8 cellular contexts compared by ENCODE assay signal in the genomic region with DNA sequence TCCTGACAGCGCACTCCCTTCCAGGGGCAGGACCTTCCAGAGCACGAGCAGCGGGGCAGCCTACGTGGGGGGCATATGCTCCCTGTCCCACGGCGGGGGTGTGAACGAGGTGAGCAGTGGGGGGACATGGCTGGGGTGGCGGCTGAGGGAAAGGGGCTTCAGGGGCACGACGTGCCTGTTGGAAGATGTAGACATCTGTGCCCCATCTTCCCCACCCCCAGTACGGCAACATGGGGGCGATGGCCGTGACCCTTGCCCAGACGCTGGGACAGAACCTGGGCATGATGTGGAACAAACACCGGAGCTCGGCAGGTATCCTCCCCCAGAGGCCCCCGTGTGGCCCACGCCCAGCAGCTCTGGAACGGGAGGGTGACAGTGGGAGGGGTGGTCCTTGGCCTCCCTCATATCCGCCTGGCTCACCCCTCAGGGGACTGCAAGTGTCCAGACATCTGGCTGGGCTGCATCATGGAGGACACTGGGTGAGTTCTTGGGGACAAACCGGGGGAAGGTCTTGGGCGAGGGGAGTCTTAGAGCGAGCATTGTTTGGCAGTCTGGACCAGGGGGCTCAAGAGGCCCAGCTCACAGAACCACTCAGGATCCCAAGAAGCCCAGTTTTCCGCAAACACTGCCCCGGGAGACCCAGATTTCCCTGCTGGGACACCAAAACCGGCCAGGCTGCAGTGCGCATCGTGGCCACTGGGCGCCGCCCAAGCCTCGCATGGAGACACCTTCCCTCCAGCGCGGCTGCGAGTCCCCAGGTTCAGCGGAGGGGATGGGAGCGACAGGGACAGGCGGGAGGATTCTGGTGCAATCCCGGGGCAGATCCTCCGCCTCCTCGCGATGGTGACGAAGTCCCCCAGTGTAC. TPM values are rescaled to one million over a fixed set of nuclear protein-coding genes. Genes with fewer than 3 reads are reported as not detected.
DNase-seq lines count a peak whose midpoint lies in the region; ATAC-seq and TF ChIP-seq lines count a peak whose summit lies in the region.

No MANE protein-coding gene starts in this region.

- H3K9ac ChIP-seq in HUES48 (ENCODE audit: low read depth, low read length) (peak overlapping the region; percentile 26; the same call in 1 of the 2 replicates), endodermal cell (ENCODE audit: extremely low read depth, low read length, poor library complexity, severe bottlenecking) (no peak overlapping the region)

- DNase-seq in NOMO-1 treated with DMSO at 0.1 percent for 48 hours (lab: John Stamatoyannopoulos, UW; ENCODE audit: unreplicated experiment) (peak; percentile 68), endodermal cell (peak; percentile 100)
- peak; percentile 72 to 97 (median 84) for DNase-seq in activated CD8-positive, alpha-beta memory T cell treated with anti-CD3 and anti-CD28 coated beads for 48 hours (ENCODE audit: low read depth in 2 of 3, low spot score in 2 of 3)
- DNase-seq in stimulated activated CD8-positive, alpha-beta memory T cell treated with anti-CD3 and anti-CD28 coated beads, Interleukin-15, amount 100 ng/mL, for 1 hour (ENCODE audit: low read depth): peak; percentile 82

- peak overlapping the region; percentile 67 for H3K4me3 ChIP-seq in HUES48 (ENCODE audit: low read depth, low read length)
- peak overlapping the region; percentile 77 for H3K4me3 ChIP-seq in endodermal cell (ENCODE audit: low read length)
- H3K4me3 ChIP-seq in mesodermal cell (ENCODE audit: extremely low read depth, insufficient read depth, low read length, poor library complexity, severe bottlenecking): peak overlapping the region; percentile 51

- H3K4me1 ChIP-seq in HUES48 (ENCODE audit: control insufficient read depth, insufficient read depth, low read length): peaks cover 10% of the 10 kb centered on the region; the same call in 1 of the 2 replicates
- H3K4me1 ChIP-seq in endodermal cell (ENCODE audit: control insufficient read depth, insufficient read depth, low read length): peaks cover 4% of the 10 kb centered on the region
- H3K4me1 ChIP-seq in mesodermal cell (ENCODE audit: control insufficient read depth, insufficient read depth, low read length, poor library complexity, severe bottlenecking): no peaks in the 10 kb centered on the region

- peak overlapping the region; percentile 6 for H3K27ac ChIP-seq in HUES48 (ENCODE audit: low read depth, low read length)
- no peak overlapping the region for H3K27ac ChIP-seq in endodermal cell (ENCODE audit: low read depth, low read length)
- H3K27ac ChIP-seq in mesodermal cell (ENCODE audit: low read depth, low read length, severe bottlenecking): no peak overlapping the region

- TF ChIP-seq CTCF in GM12801 (IDR thresholded peaks at IDR 0.05; ENCODE audit: extremely low read depth, insufficient read length): peak; percentile 78
- TF ChIP-seq CTCF in endodermal cell (conservative IDR thresholded peaks at IDR 0.05): peak; percentile 96

- H3K27me3 ChIP-seq in HUES48 (ENCODE audit: control insufficient read depth, insufficient read depth, low read length): peaks cover 20% of the 10 kb centered on the region
- H3K27me3 ChIP-seq in endodermal cell (ENCODE audit: control insufficient read depth, insufficient read depth, low read length, poor library complexity, severe bottlenecking): peaks cover 16% of the 10 kb centered on the region

- H3K27ac Mint-ChIP-seq in endodermal cell: peak overlapping the region; percentile 52

- peak overlapping the region; percentile 64 for H3K4me3 Mint-ChIP-seq in endodermal cell

- no peaks in the 10 kb centered on the region for H3K9me3 Mint-ChIP-seq in endodermal cell

- H3K36me3 Mint-ChIP-seq in endodermal cell (ENCODE audit: low read depth): no peaks in the 10 kb centered on the region

- peaks cover 44% of the 10 kb centered on the region for H3K27me3 Mint-ChIP-seq in endodermal cell (ENCODE audit: insufficient read depth)

- H3K9me3 ChIP-seq in HUES48 (ENCODE audit: control insufficient read depth, insufficient read depth, low read length) (no peaks in the 10 kb centered on the region), endodermal cell (ENCODE audit: control insufficient read depth, low read length) (no peaks in the 10 kb centered on the region), mesodermal cell (ENCODE audit: control insufficient read depth, low read length) (no peaks in the 10 kb centered on the region)

- WGBS in endodermal cell (ENCODE audit: insufficient coverage in 1 of 2, insufficient read length in 1 of 2), 2 experiments: 36 to 49% methylated on average over 17 to 42 of the region's 42 CpGs
- WGBS in mesodermal cell (ENCODE audit: insufficient coverage in 2 of 2), 2 experiments: 18 to 39% methylated on average over 9 to 30 of the region's 42 CpGs

- H3K4me1 Mint-ChIP-seq in endodermal cell: no peaks in the 10 kb centered on the region

- ATAC-seq in GM21423 (IDR thresholded peaks at IDR 0.05; ENCODE audit: unreplicated experiment): no peak

- H3K36me3 ChIP-seq in HUES48 (ENCODE audit: control insufficient read depth, insufficient read depth, low read length): no peaks in the 10 kb centered on the region
- H3K36me3 ChIP-seq in endodermal cell (ENCODE audit: control insufficient read depth, insufficient read depth, low read length): no peaks in the 10 kb centered on the region
- no peaks in the 10 kb centered on the region for H3K36me3 ChIP-seq in mesodermal cell (ENCODE audit: control insufficient read depth, insufficient read depth, low read length)

RNA-seq across cellular contexts. Expression of a gene that starts 15.7 kb away (rescaled TPM):
- 1 to 10 TPM; 1.9 to 3.5 TPM for total RNA-seq in endodermal cell
- polyA plus RNA-seq in endodermal cell (2013, experiment 1 of 2): 3.9 TPM
- polyA plus RNA-seq in endodermal cell (2013, experiment 2 of 2): 3.6 TPM
- 0.96 TPM for polyA plus RNA-seq in mesodermal cell (2013, experiment 1 of 2)
- polyA plus RNA-seq in mesodermal cell (2013, experiment 2 of 2): 0.91 TPM

RNA-seq across cellular contexts. Expression of a gene that starts 55.6 kb away (rescaled TPM):
- 100 to 1,000 TPM in 1 of 2 donors, 10 to 100 TPM in 1; 81.9 to 108 TPM for total RNA-seq in endodermal cell
- 55.9 TPM for polyA plus RNA-seq in endodermal cell (2013, experiment 1 of 2)
- 55.1 TPM for polyA plus RNA-seq in endodermal cell (2013, experiment 2 of 2)
- 49.1 TPM for polyA plus RNA-seq in mesodermal cell (2013, experiment 1 of 2)
- polyA plus RNA-seq in mesodermal cell (2013, experiment 2 of 2): 41.5 TPM
